Comparison of ENCODE assay signal across 28 cellular contexts in genomic region chr3:111800472-111800871, GRCh38. TPM values are rescaled to one million over a fixed set of nuclear protein-coding genes. Genes with fewer than 3 reads are reported as not detected.
A peak's percentile ranks its signal among the peaks of the same experiment; 100 is the strongest.
DNase-seq lines count a peak whose midpoint lies in the region; ATAC-seq, FAIRE-seq and TF ChIP-seq lines count a peak whose summit lies in the region.
"Had no signal": no experiment of that assay in that cellular context is flagged by ENCODE, and none has a peak within 500 bp of the region (broad histone marks: within the 10 kb centered on the region; RNA-seq: fewer than 3 reads in every experiment).

No MANE protein-coding gene starts in this region.

- ATAC-seq in A549 (no peak), left lobe of liver (peak; percentile 65), GM21360 (IDR thresholded peaks at IDR 0.05; ENCODE audit: unreplicated experiment) (no peak), upper lobe of left lung (ENCODE audit: low FRiP score in 2 of 2) (no peak)
- ATAC-seq: activated CD4-positive, alpha-beta T cell treated with anti-CD3 and anti-CD28 coated beads for 36 hours; natural killer cell treated with Interleukin-12 subunit alpha and Interleukin-12 subunit beta and Interleukin-15 and Interleukin-18, amount 100 ng/mL, for 72 hours; pancreas; right cardiac atrium; T-helper 17 cell had no signal

- TF ChIP-seq CTCF in A549 (IDR thresholded peaks at IDR 0.05) (no peak), RWPE1 (conservative IDR thresholded peaks at IDR 0.05; ENCODE audit: low read depth) (no peak), sigmoid colon (IDR thresholded peaks at IDR 0.05) (no peak), testis (IDR thresholded peaks at IDR 0.05) (no peak), upper lobe of left lung (IDR thresholded peaks at IDR 0.05) (no peak)

- CTCF ChIA-PET in A549 (lab: Yijun Ruan, JAX) (interaction anchor here (1.4 to 4.1 kb wide), 4 partner anchors 25 to 83 kb away, joined by 3 to 22 read pairs (median 8); no protein-coding TSS in a partner anchor), RWPE1 (lab: Yijun Ruan, JAX) (no interaction called here)

- no peaks in the 10 kb centered on the region for H3K36me3 ChIP-seq in sigmoid colon
- H3K36me3 ChIP-seq in testis (ENCODE audit: low read depth, missing control alignments), result no peaks in the 10 kb centered on the region
- H3K36me3 ChIP-seq in upper lobe of left lung, result no peaks in the 10 kb centered on the region
- H3K36me3 ChIP-seq: BLaER1 treated with 17β-estradiol and CSF1 and Interleukin-3, amounts not matched to agents 10 nM and 100 nM; pancreas; Peyer's patch had no signal

- peaks cover 51% of the 10 kb centered on the region for H3K4me1 ChIP-seq in A549
- H3K4me1 ChIP-seq in sigmoid colon, result peaks cover 0 to 49% (median 41%) of the 10 kb centered on the region in 4 donors
- no peaks in the 10 kb centered on the region for H3K4me1 ChIP-seq in testis
- peaks cover 5 to 15% (median 9%) of the 10 kb centered on the region in 4 donors for H3K4me1 ChIP-seq in upper lobe of left lung
- H3K4me1 ChIP-seq: Peyer's patch had no signal

- TF ChIP-seq RAD21 in A549 (conservative IDR thresholded peaks at IDR 0.05 in 1 of 2, IDR thresholded peaks at IDR 0.05 in 1 of 2), result no peak

- H3K27me3 ChIP-seq in sigmoid colon, result no peaks in the 10 kb centered on the region
- H3K27me3 ChIP-seq in testis, result no peaks in the 10 kb centered on the region
- H3K27me3 ChIP-seq in upper lobe of left lung, result no peaks in the 10 kb centered on the region
- H3K27me3 ChIP-seq: BLaER1 treated with 17β-estradiol and CSF1 and Interleukin-3, amounts not matched to agents 10 nM and 100 nM; pancreas; Peyer's patch had no signal

- no peak for TF ChIP-seq POLR2A in A549 (IDR thresholded peaks at IDR 0.05; ENCODE audit: low read length)
- TF ChIP-seq POLR2A in sigmoid colon (IDR thresholded peaks at IDR 0.05), result no peak
- no peak for TF ChIP-seq POLR2A in testis (IDR thresholded peaks at IDR 0.05)
- TF ChIP-seq POLR2A in upper lobe of left lung (IDR thresholded peaks at IDR 0.05), result no peak

- peak overlapping the region; percentile 89 for H3K4me2 ChIP-seq in A549
- H3K4me2 ChIP-seq: BLaER1 treated with 17β-estradiol and CSF1 and Interleukin-3, amounts not matched to agents 10 nM and 100 nM; KMS-11 had no signal

- peak; percentile 46 for FAIRE-seq in A549 (lab: Jason Lieb, UNC)
- FAIRE-seq: HTR-8/SVneo, pancreas had no signal

- intact Hi-C loops in sigmoid colon (cut with DNase I), result loop anchor here (5.0 kb wide), 2 partner anchors 33 to 57 kb away; partner anchors contain the start of gene PHLDB2
- intact Hi-C loops in testis (cut with DNase I; ENCODE audit: low total_unique reads), result no loop called here

- no peak for TF ChIP-seq EP300 in A549 (IDR thresholded peaks at IDR 0.05)
- TF ChIP-seq EP300 in sigmoid colon (IDR thresholded peaks at IDR 0.05), result no peak
- TF ChIP-seq EP300 in upper lobe of left lung (IDR thresholded peaks at IDR 0.05), result no peak

- H3K4me3 ChIP-seq in A549, result no peak overlapping the region
- H3K4me3 ChIP-seq in sigmoid colon, result no peak overlapping the region
- H3K4me3 ChIP-seq in testis, result no peak overlapping the region
- no peak overlapping the region for H3K4me3 ChIP-seq in upper lobe of left lung
- H3K4me3 ChIP-seq: BLaER1 treated with 17β-estradiol and CSF1 and Interleukin-3, amounts not matched to agents 10 nM and 100 nM; pancreas; Peyer's patch had no signal

- WGBS in A549 (ENCODE audit: missing lambda C conversion rate), result 7% methylated on average over 1 of the region's 1 CpG
- 46 to 58% methylated on average over 1 of the region's 1 CpG for WGBS in sigmoid colon, 2 donors
- 52 to 62% methylated on average over 1 of the region's 1 CpG for WGBS in testis, 2 donors
- WGBS in upper lobe of left lung, 2 donors, result 46 to 54% methylated on average over 1 of the region's 1 CpG

- POLR2A ChIA-PET in A549 (lab: Yijun Ruan, JAX) (no interaction called here), RWPE1 (lab: Yijun Ruan, JAX; ENCODE audit: low non-redundant PET) (no interaction called here)

- H3K9me3 ChIP-seq in A549 (no peaks in the 10 kb centered on the region), sigmoid colon (no peaks in the 10 kb centered on the region), testis (no peaks in the 10 kb centered on the region), upper lobe of left lung (no peaks in the 10 kb centered on the region)
- H3K9me3 ChIP-seq: pancreas, Peyer's patch had no signal

- no peak for DNase-seq in A549 (ENCODE audit: low read depth in 1 of 2, low spot score in 1 of 2)
- no peak for DNase-seq in RWPE1 (ENCODE audit: low spot score)
- no peak for DNase-seq in left lobe of liver (ENCODE audit: low spot score)
- no peak for DNase-seq in sigmoid colon
- DNase-seq in testis, result no peak
- no peak for DNase-seq in NCI-H2227 treated with DMSO at 0.1 percent for 48 hours (lab: John Stamatoyannopoulos, UW)
- DNase-seq in upper lobe of left lung, result no peak
- DNase-seq: activated CD4-positive, alpha-beta T cell treated with anti-CD3 and anti-CD28 coated beads for 36 hours; activated naive CD4-positive, alpha-beta T cell treated with anti-CD3 and anti-CD28 coated beads, Interleukin-2, amount 10 ng/mL, durations not matched to agents 7 days and 5 days; activated T-cell treated with anti-CD3 and anti-CD28 coated beads, Interleukin-2, amount 50 U/mL, for 48 hours; anterior cingulate cortex; DND-41; kidney glomerular epithelial cell; midbrain; MV-4-11; NCI-H1694; NCI-H2171; NCI-H524 treated with DMSO at 0.1 percent for 48 hours; pancreas; Peyer's patch; right cardiac atrium; stimulated activated CD4-positive, alpha-beta T cell treated with anti-CD3 and anti-CD28 coated beads, Interleukin-15, amount 100 ng/mL, for 24 hours; T-helper 17 cell had no signal

- H3K27ac ChIP-seq in A549, result peak overlapping the region; percentile 89 to 97
- peak overlapping the region; percentile 80 for H3K27ac ChIP-seq in RWPE1
- peak overlapping the region; percentile 74 to 82 (median 79) for H3K27ac ChIP-seq in sigmoid colon
- H3K27ac ChIP-seq in testis, result no peak overlapping the region
- peak overlapping the region in 2 of 4 donors; percentile 71 to 73 for H3K27ac ChIP-seq in upper lobe of left lung
- H3K27ac ChIP-seq: BLaER1 treated with 17β-estradiol and CSF1 and Interleukin-3, amounts not matched to agents 10 nM and 100 nM; KMS-11 had no signal

TF ChIP-seq in A549, 52 proteins besides CTCF, POLR2A, EP300 and RAD21:
- TF ChIP-seq ZSCAN20 (CRISPR knock-in tag; IDR thresholded peaks at IDR 0.05), result no peak
- TF ChIP-seq JUNB (IDR thresholded peaks at IDR 0.05), result no peak
- no peak for TF ChIP-seq POLR2AphosphoS2 (conservative IDR thresholded peaks at IDR 0.05; ENCODE audit: low read length)
- no peak for TF ChIP-seq E2F6 (IDR thresholded peaks at IDR 0.05; ENCODE audit: borderline replicate concordance, low read depth)
- TF ChIP-seq USF2 (IDR thresholded peaks at IDR 0.05), result no peak
- TF ChIP-seq EHF (CRISPR knock-in tag; IDR thresholded peaks at IDR 0.05), result no peak
- TF ChIP-seq HOXA7 (CRISPR knock-in tag; IDR thresholded peaks at IDR 0.05), result no peak
- TF ChIP-seq SREBF2 (IDR thresholded peaks at IDR 0.05), result no peak
- TF ChIP-seq HES2 (IDR thresholded peaks at IDR 0.05), result no peak

RNA-seq across cellular contexts. Expression of gene PHLDB2, which starts 58.6 kb away (rescaled TPM):
- polyA plus RNA-seq in A549 (2011; rRNA removed) (39.5 and 49.4 TPM in 2 replicates), A549 (2017; fragmentation: RNase III; extraction: RNeasy Plus Mini Kit Qiagen cat#74134 plus additional on column Dnase treatment) (50.6 to 59.7 TPM (median 56.5 TPM) in 3 replicates), sigmoid colon (10 to 100 TPM in 1 of 3 donors, 1 to 10 TPM in 2; 4.4 to 14.4 (median 7.2) TPM), testis (ENCODE audit: insufficient read depth, low read depth, low replicate concordance) (12.3 TPM)
- polyA plus RNA-seq in A549 (2012; cell fraction: cytosol; rRNA removed), result 6.7 and 8.0 TPM in 2 replicates
- 18.3 and 28.7 TPM in 2 replicates for polyA plus RNA-seq in A549 (2012; cell fraction: nucleus; rRNA removed)
- polyA minus RNA-seq in A549 (2011; rRNA and poly(A)+ RNA removed), result 71.1 and 91.9 TPM in 2 replicates
- total RNA-seq in left lobe of liver (34.2 TPM), sigmoid colon (100 to 1,000 TPM; 120 to 471 (median 132) TPM), testis (10 to 100 TPM; 11.7 to 16.5 TPM), upper lobe of left lung (10 to 100 TPM; 22.4 to 67.1 (median 42.7) TPM)

Comparison
In these comparisons a context has a peak if more than half of its experiments do, and no peak if none do; other contexts are left out.
1. H3K27ac ChIP-seq: peak in A549 (2 of 2), RWPE1 (single experiment) and sigmoid colon (4 of 4); none in testis (0 of 2).